ENCODE assay signal across 2 cellular contexts in the genomic region with DNA sequence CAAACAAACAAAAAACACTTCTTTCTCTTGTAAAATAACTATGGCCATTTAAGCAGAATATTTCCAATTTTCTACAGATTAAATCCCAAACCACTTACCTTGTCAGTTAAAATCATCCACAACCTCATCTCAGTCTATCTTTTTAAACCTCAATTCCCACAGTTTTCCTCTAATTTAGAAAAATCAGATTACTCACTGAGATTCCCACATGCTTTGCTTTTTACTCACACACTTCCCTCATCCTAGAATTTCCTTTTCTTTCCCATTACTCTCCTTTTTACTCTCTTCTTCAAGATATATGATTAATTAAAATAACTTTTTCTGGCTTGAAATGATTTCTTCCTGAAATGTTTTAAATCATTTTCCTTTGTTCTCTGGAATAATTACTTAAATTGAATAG.
TF ChIP-seq lines count a peak whose summit lies in the region.

No MANE protein-coding gene starts in this region.

TF ChIP-seq in GM23338, 12 proteins besides CTCF, POLR2A, EP300 and RAD21 (continued from another document):
- TF ChIP-seq, protein P1, sequence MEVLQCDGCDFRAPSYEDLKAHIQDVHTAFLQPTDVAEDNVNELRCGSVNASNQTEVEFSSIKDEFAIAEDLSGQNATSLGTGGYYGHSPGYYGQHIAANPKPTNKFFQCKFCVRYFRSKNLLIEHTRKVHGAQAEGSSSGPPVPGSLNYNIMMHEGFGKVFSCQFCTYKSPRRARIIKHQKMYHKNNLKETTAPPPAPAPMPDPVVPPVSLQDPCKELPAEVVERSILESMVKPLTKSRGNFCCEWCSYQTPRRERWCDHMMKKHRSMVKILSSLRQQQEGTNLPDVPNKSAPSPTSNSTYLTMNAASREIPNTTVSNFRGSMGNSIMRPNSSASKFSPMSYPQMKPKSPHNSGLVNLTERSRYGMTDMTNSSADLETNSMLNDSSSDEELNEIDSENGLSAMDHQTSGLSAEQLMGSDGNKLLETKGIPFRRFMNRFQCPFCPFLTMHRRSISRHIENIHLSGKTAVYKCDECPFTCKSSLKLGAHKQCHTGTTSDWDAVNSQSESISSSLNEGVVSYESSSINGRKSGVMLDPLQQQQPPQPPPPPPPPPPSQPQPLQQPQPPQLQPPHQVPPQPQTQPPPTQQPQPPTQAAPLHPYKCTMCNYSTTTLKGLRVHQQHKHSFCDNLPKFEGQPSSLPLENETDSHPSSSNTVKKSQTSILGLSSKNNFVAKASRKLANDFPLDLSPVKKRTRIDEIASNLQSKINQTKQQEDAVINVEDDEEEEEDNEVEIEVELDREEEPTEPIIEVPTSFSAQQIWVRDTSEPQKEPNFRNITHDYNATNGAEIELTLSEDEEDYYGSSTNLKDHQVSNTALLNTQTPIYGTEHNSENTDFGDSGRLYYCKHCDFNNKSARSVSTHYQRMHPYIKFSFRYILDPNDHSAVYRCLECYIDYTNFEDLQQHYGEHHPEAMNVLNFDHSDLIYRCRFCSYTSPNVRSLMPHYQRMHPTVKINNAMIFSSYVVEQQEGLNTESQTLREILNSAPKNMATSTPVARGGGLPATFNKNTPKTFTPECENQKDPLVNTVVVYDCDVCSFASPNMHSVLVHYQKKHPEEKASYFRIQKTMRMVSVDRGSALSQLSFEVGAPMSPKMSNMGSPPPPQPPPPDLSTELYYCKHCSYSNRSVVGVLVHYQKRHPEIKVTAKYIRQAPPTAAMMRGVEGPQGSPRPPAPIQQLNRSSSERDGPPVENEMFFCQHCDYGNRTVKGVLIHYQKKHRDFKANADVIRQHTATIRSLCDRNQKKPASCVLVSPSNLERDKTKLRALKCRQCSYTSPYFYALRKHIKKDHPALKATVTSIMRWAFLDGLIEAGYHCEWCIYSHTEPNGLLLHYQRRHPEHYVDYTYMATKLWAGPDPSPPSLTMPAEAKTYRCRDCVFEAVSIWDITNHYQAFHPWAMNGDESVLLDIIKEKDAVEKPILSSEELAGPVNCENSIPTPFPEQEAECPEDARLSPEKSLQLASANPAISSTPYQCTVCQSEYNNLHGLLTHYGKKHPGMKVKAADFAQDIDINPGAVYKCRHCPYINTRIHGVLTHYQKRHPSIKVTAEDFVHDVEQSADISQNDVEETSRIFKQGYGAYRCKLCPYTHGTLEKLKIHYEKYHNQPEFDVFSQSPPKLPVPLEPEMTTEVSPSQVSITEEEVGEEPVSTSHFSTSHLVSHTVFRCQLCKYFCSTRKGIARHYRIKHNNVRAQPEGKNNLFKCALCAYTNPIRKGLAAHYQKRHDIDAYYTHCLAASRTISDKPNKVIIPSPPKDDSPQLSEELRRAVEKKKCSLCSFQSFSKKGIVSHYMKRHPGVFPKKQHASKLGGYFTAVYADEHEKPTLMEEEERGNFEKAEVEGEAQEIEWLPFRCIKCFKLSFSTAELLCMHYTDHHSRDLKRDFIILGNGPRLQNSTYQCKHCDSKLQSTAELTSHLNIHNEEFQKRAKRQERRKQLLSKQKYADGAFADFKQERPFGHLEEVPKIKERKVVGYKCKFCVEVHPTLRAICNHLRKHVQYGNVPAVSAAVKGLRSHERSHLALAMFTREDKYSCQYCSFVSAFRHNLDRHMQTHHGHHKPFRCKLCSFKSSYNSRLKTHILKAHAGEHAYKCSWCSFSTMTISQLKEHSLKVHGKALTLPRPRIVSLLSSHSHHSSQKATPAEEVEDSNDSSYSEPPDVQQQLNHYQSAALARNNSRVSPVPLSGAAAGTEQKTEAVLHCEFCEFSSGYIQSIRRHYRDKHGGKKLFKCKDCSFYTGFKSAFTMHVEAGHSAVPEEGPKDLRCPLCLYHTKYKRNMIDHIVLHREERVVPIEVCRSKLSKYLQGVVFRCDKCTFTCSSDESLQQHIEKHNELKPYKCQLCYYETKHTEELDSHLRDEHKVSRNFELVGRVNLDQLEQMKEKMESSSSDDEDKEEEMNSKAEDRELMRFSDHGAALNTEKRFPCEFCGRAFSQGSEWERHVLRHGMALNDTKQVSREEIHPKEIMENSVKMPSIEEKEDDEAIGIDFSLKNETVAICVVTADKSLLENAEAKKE (CRISPR knock-in tag; IDR thresholded peaks at IDR 0.05): no peak
- no peak for TF ChIP-seq STAT1 (IDR thresholded peaks at IDR 0.05; ENCODE audit: unreplicated experiment)
- TF ChIP-seq, protein P2, sequence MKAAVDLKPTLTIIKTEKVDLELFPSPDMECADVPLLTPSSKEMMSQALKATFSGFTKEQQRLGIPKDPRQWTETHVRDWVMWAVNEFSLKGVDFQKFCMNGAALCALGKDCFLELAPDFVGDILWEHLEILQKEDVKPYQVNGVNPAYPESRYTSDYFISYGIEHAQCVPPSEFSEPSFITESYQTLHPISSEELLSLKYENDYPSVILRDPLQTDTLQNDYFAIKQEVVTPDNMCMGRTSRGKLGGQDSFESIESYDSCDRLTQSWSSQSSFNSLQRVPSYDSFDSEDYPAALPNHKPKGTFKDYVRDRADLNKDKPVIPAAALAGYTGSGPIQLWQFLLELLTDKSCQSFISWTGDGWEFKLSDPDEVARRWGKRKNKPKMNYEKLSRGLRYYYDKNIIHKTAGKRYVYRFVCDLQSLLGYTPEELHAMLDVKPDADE (IDR thresholded peaks at IDR 0.05): no peak
- TF ChIP-seq ZNF114 (CRISPR knock-in tag; IDR thresholded peaks at IDR 0.05): no peak
- TF ChIP-seq JUNB (IDR thresholded peaks at IDR 0.05; ENCODE audit: unreplicated experiment): no peak
- TF ChIP-seq ZNF331 (CRISPR knock-in tag; IDR thresholded peaks at IDR 0.05; ENCODE audit: low read depth): no peak
- no peak for TF ChIP-seq POLR2AphosphoS5 (IDR thresholded peaks at IDR 0.05; ENCODE audit: low read depth)
- no peak for TF ChIP-seq EZH2phosphoT487 (IDR thresholded peaks at IDR 0.05; ENCODE audit: unreplicated experiment)
- no peak for TF ChIP-seq NANOG (IDR thresholded peaks at IDR 0.05; ENCODE audit: borderline replicate concordance)
TF ChIP-seq in GM23338: peak in this region for 0.

TF ChIP-seq in SK-N-SH treated with all-trans-retinoic acid at 6 μM for 48 hours, 23 proteins besides CTCF, POLR2A, EP300 and RAD21 (continued from another document):
- TF ChIP-seq ZFP3 (CRISPR knock-in tag; IDR thresholded peaks at IDR 0.05): no peak
- TF ChIP-seq ZNF70 (CRISPR knock-in tag; IDR thresholded peaks at IDR 0.05): no peak
